In genomic region chr5:30239331-30240022, GRCh38 we compare ENCODE assay signal across 19 cellular contexts.
DNase-seq lines count a peak whose midpoint lies in the region; ATAC-seq, FAIRE-seq and TF ChIP-seq lines count a peak whose summit lies in the region.
"Had no signal": no experiment of that assay in that cellular context is flagged by ENCODE, and none has a peak within 500 bp of the region (broad histone marks: within the 10 kb centered on the region; RNA-seq: fewer than 3 reads in every experiment).

No MANE protein-coding gene starts in this region.

- H2BK20ac ChIP-seq in H9 (ENCODE audit: low read depth, low read length, poor library complexity, severe bottlenecking) (no peak overlapping the region), H1 (ENCODE audit: low read length) (no peak overlapping the region; the same call in 1 of the 2 replicates)

- H3K9ac ChIP-seq in H9 (ENCODE audit: extremely low read depth, insufficient read length, low read length), result no peak overlapping the region
- H3K9ac ChIP-seq in H1 (replicated peaks in 1 of 4; ENCODE audit: extremely low read depth in 1 of 4, low read depth in 3 of 4, low read length in 3 of 4), result no peak overlapping the region
- H3K9ac ChIP-seq: BLaER1 treated with 17β-estradiol and CSF1 and Interleukin-3, amounts not matched to agents 10 nM and 100 nM; GM23248 had no signal

- peak; percentile 35 for DNase-seq in H9
- DNase-seq in H1 (ENCODE audit: low read depth in 1 of 2, low spot score in 2 of 2), result peak in 1 of 2 experiments; percentile 44
- DNase-seq in iPS DF 4.7 (ENCODE audit: extremely low read depth, low spot score), result peak; percentile 33
- DNase-seq in activated T-cell treated with anti-CD3 and anti-CD28 coated beads, Interleukin-2, amount 50 U/mL, for 4 hours, result no peak
- no peak for DNase-seq in NCI-H1092 (lab: John Stamatoyannopoulos, UW)
- no peak for DNase-seq in NCI-H187 (lab: John Stamatoyannopoulos, UW)
- DNase-seq: CD8-positive, alpha-beta T cell; DMS 273 treated with DMSO at 0.1 percent for 48 hours; DMS53; GM23248; H7; IMR-90 had no signal

- no peak overlapping the region for H2BK120ac ChIP-seq in H9 (ENCODE audit: low read depth, low read length, poor library complexity, severe bottlenecking)
- no peak overlapping the region for H2BK120ac ChIP-seq in H1 (replicated peaks; ENCODE audit: low read depth, low read length)

- H3T11ph ChIP-seq in H9 (ENCODE audit: low read length), result no peak overlapping the region

- H2AK5ac ChIP-seq in H9 (ENCODE audit: insufficient read length, low read length) (no peak overlapping the region), H1 (ENCODE audit: low read depth, low read length) (no peak overlapping the region)

- no peaks in the 10 kb centered on the region for H3K27me3 Mint-ChIP-seq in H9 (ENCODE audit: low read depth)
- no peaks in the 10 kb centered on the region for H3K27me3 Mint-ChIP-seq in activated T-cell treated with anti-CD3 and anti-CD28 coated beads, Interleukin-2, amount 50 U/mL, for 4 hours (ENCODE audit: low read depth)
- H3K27me3 Mint-ChIP-seq: B cell had no signal

- H3K4me3 ChIP-seq in H1 (ENCODE audit: extremely low read depth in 1 of 4, insufficient read depth in 2 of 4, low read depth in 3 of 4, low read length in 4 of 4), result no peak overlapping the region
- H3K4me3 ChIP-seq: BLaER1 treated with 17β-estradiol and CSF1 and Interleukin-3, amounts not matched to agents 10 nM and 100 nM; GM23248; K562 had no signal

- no peak overlapping the region for H3K23ac ChIP-seq in H9 (ENCODE audit: insufficient read length, low read depth, low read length)
- H3K23ac ChIP-seq in H1 (ENCODE audit: insufficient read length), result no peak overlapping the region

- no peak overlapping the region for H3K4ac ChIP-seq in H9 (ENCODE audit: low read depth, low read length)
- H3K4ac ChIP-seq in H1 (replicated peaks; ENCODE audit: insufficient read length, low read depth, low read length), result no peak overlapping the region

- FAIRE-seq in H1 (lab: Jason Lieb, UNC), result no peak
- FAIRE-seq: G401.6, GM12891, GM19239, K562 had no signal

- H3K56ac ChIP-seq in H9 (ENCODE audit: insufficient read length, low read depth, low read length) (no peak overlapping the region), H1 (replicated peaks; ENCODE audit: insufficient read length, low read depth, low read length) (no peak overlapping the region)

- H3K27ac ChIP-seq in H9 (ENCODE audit: insufficient read length, low read depth, low read length) (no peak overlapping the region), H1 (ENCODE audit: low read depth, low read length) (no peak overlapping the region)
- H3K27ac ChIP-seq: BLaER1 treated with 17β-estradiol and CSF1 and Interleukin-3, amounts not matched to agents 10 nM and 100 nM; GM23248 had no signal

- H3K14ac ChIP-seq in H9 (ENCODE audit: insufficient read depth, low read length) (no peak overlapping the region), H1 (ENCODE audit: insufficient read length) (no peak overlapping the region)

- H4K8ac ChIP-seq in H9 (replicated peaks; ENCODE audit: insufficient read length, low read depth, low read length) (no peak overlapping the region), H1 (ENCODE audit: extremely low read depth, insufficient read depth, low read length) (no peak overlapping the region)

- H3K4me2 ChIP-seq in H9 (ENCODE audit: insufficient read depth, insufficient read length, low read length), result no peak overlapping the region
- H3K4me2 ChIP-seq in H1 (ENCODE audit: insufficient read depth in 1 of 2, low read depth in 2 of 2, low read length in 2 of 2), result no peak overlapping the region
- H3K4me2 ChIP-seq: BLaER1 treated with 17β-estradiol and CSF1 and Interleukin-3, amounts not matched to agents 10 nM and 100 nM had no signal

- no peak overlapping the region for H2BK12ac ChIP-seq in H9 (ENCODE audit: insufficient read length, low read depth, low read length)
- peak overlapping the region; percentile 53; the same call in 1 of the 2 replicates for H2BK12ac ChIP-seq in H1 (ENCODE audit: low read depth, low read length)

- no peak for ATAC-seq in activated T-cell treated with anti-CD3 and anti-CD28 coated beads, Interleukin-2, amount 50 U/mL, for 4 hours
- no peak for ATAC-seq in HG02938 (IDR thresholded peaks at IDR 0.05; ENCODE audit: unreplicated experiment)
- ATAC-seq: CD8-positive, alpha-beta T cell; K562 had no signal

- no peak overlapping the region for H4K5ac ChIP-seq in H9 (ENCODE audit: insufficient read length, low read depth, low read length)
- no peak overlapping the region for H4K5ac ChIP-seq in H1 (ENCODE audit: insufficient read length, low read depth, low read length)

- TF ChIP-seq CTCF in H9 (conservative IDR thresholded peaks at IDR 0.05) (no peak), H1 (IDR thresholded peaks at IDR 0.05; ENCODE audit: control extremely low read depth in 1 of 3, insufficient read depth in 1 of 3, low read depth in 1 of 3, low read length in 3 of 3) (no peak)

- CTCF ChIA-PET in H1 (lab: Charles Lee; ENCODE audit: partially characterized antibody), result interaction anchor here (1.3 kb wide), 1 partner anchor 199 kb away, joined by 4 read pairs; no protein-coding TSS in a partner anchor

- H3K4me1 ChIP-seq in H9 (ENCODE audit: insufficient read depth, low read length) (peaks cover 6% of the 10 kb centered on the region; the same call in 1 of the 2 replicates), H1 (replicated peaks in 1 of 4; ENCODE audit: control insufficient read depth in 3 of 4, insufficient read depth in 4 of 4, low read length in 3 of 4) (peaks cover 0 to 8% (median 5%) of the 10 kb centered on the region in 4 experiments; a peak in 5 of 7 replicates)
- H3K4me1 ChIP-seq: BLaER1 treated with 17β-estradiol and CSF1 and Interleukin-3, amounts not matched to agents 10 nM and 100 nM had no signal

- no peaks in the 10 kb centered on the region for H3K23me2 ChIP-seq in H9 (ENCODE audit: insufficient read length, low read depth, low read length, poor library complexity, severe bottlenecking)
- H3K23me2 ChIP-seq in H1 (ENCODE audit: low read depth, low read length), result no peaks in the 10 kb centered on the region

- no CpG with 5 or more reads among the region's 7 CpGs for WGBS in H9 (ENCODE audit: extremely low coverage, insufficient read length, low lambda C conversion rate)
- WGBS in H1 (ENCODE audit: extremely low coverage in 1 of 2, insufficient coverage in 1 of 2, insufficient read length in 1 of 2, insufficient replicate concordance in 2 of 2, low coverage in 1 of 2, low lambda C conversion rate in 2 of 2, missing lambda C conversion rate in 1 of 2), 2 experiments, result 83% methylated on average over 7 of the region's 7 CpGs; no CpG with 5 or more reads in 1 of the 2 experiments

- no peak for TF ChIP-seq EP300 in H1 (IDR thresholded peaks at IDR 0.05; ENCODE audit: borderline replicate concordance in 1 of 2, low read depth in 2 of 2, low read length in 2 of 2)

- H3K79me1 ChIP-seq in H9 (ENCODE audit: insufficient read depth, low read depth, low read length, poor library complexity, severe bottlenecking) (no peaks in the 10 kb centered on the region), H1 (ENCODE audit: low read depth, low read length) (no peaks in the 10 kb centered on the region)

- H3K27me3 ChIP-seq in H9 (ENCODE audit: insufficient read depth, low read length) (no peaks in the 10 kb centered on the region), H1 (replicated peaks in 1 of 4; ENCODE audit: control insufficient read depth in 3 of 4, extremely low read depth in 1 of 4, insufficient read depth in 3 of 4, low read length in 3 of 4) (no peaks in the 10 kb centered on the region)
- H3K27me3 ChIP-seq: BLaER1 treated with 17β-estradiol and CSF1 and Interleukin-3, amounts not matched to agents 10 nM and 100 nM had no signal

- no peak overlapping the region for H2AFZ ChIP-seq in H9 (ENCODE audit: low read length)
- peak overlapping the region; percentile 72; the same call in 1 of the 2 replicates for H2AFZ ChIP-seq in H1 (ENCODE audit: low read length)
- H2AFZ ChIP-seq: GM23248 had no signal

- peaks cover 0 to 6% (median 5%) of the 10 kb centered on the region in 3 experiments; a peak in 3 of 7 replicates for H3K36me3 Mint-ChIP-seq in H9 (ENCODE audit: insufficient read depth in 1 of 3, low read depth in 3 of 3)
- H3K36me3 Mint-ChIP-seq in activated T-cell treated with anti-CD3 and anti-CD28 coated beads, Interleukin-2, amount 50 U/mL, for 4 hours (ENCODE audit: insufficient read depth), result no peaks in the 10 kb centered on the region
- H3K36me3 Mint-ChIP-seq: CD8-positive, alpha-beta T cell had no signal

- no peaks in the 10 kb centered on the region for H4K20me1 ChIP-seq in H9 (ENCODE audit: control insufficient read depth, insufficient read depth, insufficient read length)
- no peaks in the 10 kb centered on the region for H4K20me1 ChIP-seq in H1 (replicated peaks in 1 of 2; ENCODE audit: control insufficient read depth in 1 of 2, insufficient read depth in 2 of 2, low read length in 2 of 2)
- H4K20me1 ChIP-seq: BLaER1 treated with 17β-estradiol and CSF1 and Interleukin-3, amounts not matched to agents 10 nM and 100 nM had no signal

- H3K9me3 Mint-ChIP-seq in H9, result peaks cover 0 to 2% of the 10 kb centered on the region in 2 experiments; a peak in 2 of 5 replicates
- H3K9me3 Mint-ChIP-seq in activated T-cell treated with anti-CD3 and anti-CD28 coated beads, Interleukin-2, amount 50 U/mL, for 4 hours, result peaks cover 13% of the 10 kb centered on the region

- H3K9me3 ChIP-seq in H9 (ENCODE audit: control insufficient read depth, low read depth, low read length) (no peaks in the 10 kb centered on the region), H1 (ENCODE audit: insufficient read depth in 2 of 2, low read depth in 1 of 2, low read length in 1 of 2) (no peaks in the 10 kb centered on the region)
- H3K9me3 ChIP-seq: BLaER1 treated with 17β-estradiol and CSF1 and Interleukin-3, amounts not matched to agents 10 nM and 100 nM had no signal

- H4K91ac ChIP-seq in H9 (ENCODE audit: insufficient read length, low read depth, low read length) (no peak overlapping the region), H1 (replicated peaks; ENCODE audit: insufficient read length, low read length) (peak overlapping the region; percentile 61)

- H3K79me2 ChIP-seq in H9 (ENCODE audit: insufficient read depth, low read length) (no peaks in the 10 kb centered on the region), H1 (ENCODE audit: control insufficient read depth in 1 of 2, insufficient read depth in 2 of 2, low read length in 2 of 2) (no peaks in the 10 kb centered on the region)

- no peak for TF ChIP-seq RAD21 in H1 (IDR thresholded peaks at IDR 0.05 in 1 of 2, conservative IDR thresholded peaks at IDR 0.05 in 1 of 2; ENCODE audit: low read depth in 2 of 2, low read length in 2 of 2)

- POLR2A ChIA-PET in H1 (lab: Charles Lee; ENCODE audit: partially characterized antibody), result no interaction called here

- H3K27ac Mint-ChIP-seq in H9, result peak overlapping the region; percentile 43 to 72 (median 49); a peak in 4 of 7 replicates
- H3K27ac Mint-ChIP-seq: B cell; CD8-positive, alpha-beta T cell had no signal

- no peak overlapping the region for H3K4me3 Mint-ChIP-seq in H9
- no peak overlapping the region for H3K4me3 Mint-ChIP-seq in activated T-cell treated with anti-CD3 and anti-CD28 coated beads, Interleukin-2, amount 50 U/mL, for 4 hours
- H3K4me3 Mint-ChIP-seq: B cell; CD8-positive, alpha-beta T cell had no signal

- no peaks in the 10 kb centered on the region for H3K36me3 ChIP-seq in H1 (ENCODE audit: control insufficient read depth in 2 of 4, insufficient read depth in 4 of 4, low read length in 3 of 4)
- H3K36me3 ChIP-seq: BLaER1 treated with 17β-estradiol and CSF1 and Interleukin-3, amounts not matched to agents 10 nM and 100 nM had no signal

- H2BK15ac ChIP-seq in H9 (ENCODE audit: low read depth, low read length), result no peak overlapping the region
- no peak overlapping the region for H2BK15ac ChIP-seq in H1 (ENCODE audit: low read length)

- H3K18ac ChIP-seq in H9 (ENCODE audit: insufficient read length, low read depth, low read length) (no peak overlapping the region), H1 (ENCODE audit: extremely low read depth, low read length) (no peak overlapping the region)

- TF ChIP-seq POLR2A in H1 (IDR thresholded peaks at IDR 0.05; ENCODE audit: control extremely low read depth in 1 of 2, low read depth in 2 of 2, low read length in 2 of 2), result no peak

- no peak overlapping the region for H2BK5ac ChIP-seq in H9 (ENCODE audit: insufficient read length, low read length)
- peak overlapping the region; percentile 56; the same call in 1 of the 2 replicates for H2BK5ac ChIP-seq in H1 (ENCODE audit: low read depth, low read length)

- peaks cover 9 to 13% of the 10 kb centered on the region in 2 experiments for H3K4me1 Mint-ChIP-seq in H9
- H3K4me1 Mint-ChIP-seq in activated T-cell treated with anti-CD3 and anti-CD28 coated beads, Interleukin-2, amount 50 U/mL, for 4 hours (ENCODE audit: low read depth), result no peaks in the 10 kb centered on the region
- H3K4me1 Mint-ChIP-seq: B cell had no signal

Comparison
In these comparisons a context has a peak if more than half of its experiments do, and no peak if none do; other contexts are left out.
1. DNase-seq: peak in H9 (single experiment) and iPS DF 4.7 (single experiment); none in activated T-cell treated with anti-CD3 and anti-CD28 coated beads, Interleukin-2, amount 50 U/mL, for 4 hours (single experiment), NCI-H1092 (single experiment) and NCI-H187 (0 of 2).